ENCODE assay signal across 22 cellular contexts in genomic region chr6:2616796-2617195, GRCh38.
"Had no signal": no experiment of that assay in that cellular context is flagged by ENCODE, and none has a peak within 500 bp of the region (broad histone marks: within the 10 kb centered on the region; RNA-seq: fewer than 3 reads in every experiment).

No MANE protein-coding gene starts in this region.

- H3K36me3 Mint-ChIP-seq: activated naive CD8-positive, alpha-beta T cell; natural killer cell treated with Interleukin-12 subunit alpha and Interleukin-12 subunit beta and Interleukin-15 and Interleukin-18, amount 100 ng/mL, for 72 hours had no signal

- DNase-seq: activated B cell treated with CpG ODN at 0.5 μM for 24 hours; activated CD4-positive, alpha-beta T cell treated with anti-CD3 and anti-CD28 coated beads for 48 hours; activated CD8-positive, alpha-beta memory T cell treated with anti-CD3 and anti-CD28 coated beads, Interleukin-2, amount 50 U/mL, for 4 hours; activated CD8-positive, alpha-beta T cell treated with anti-CD3 and anti-CD28 coated beads, Interleukin-2, amount 10 ng/mL, durations not matched to agents 7 days and 5 days; activated effector memory CD4-positive, alpha-beta T cell treated with anti-CD3 and anti-CD28 coated beads, Interleukin-2, amount 50 U/mL, for 16 hours; activated T-cell treated with anti-CD3 and anti-CD28 coated beads, Interleukin-2, amount 50 U/mL, for 48 hours; amygdala; brain microvascular endothelial cell; dorsolateral prefrontal cortex; endodermal cell; kidney glomerular epithelial cell; left ventricle myocardium superior; mesenchymal stem cell; occipital lobe; right lobe of liver; spleen; stimulated activated naive CD8-positive, alpha-beta T cell treated with anti-CD3 and anti-CD28 coated beads, Interleukin-15, amount 100 ng/mL, for 72 hours; T-helper 17 cell; testis; upper lobe of left lung had no signal

- H3K36me3 ChIP-seq: brain microvascular endothelial cell, right lobe of liver, spleen, upper lobe of left lung had no signal

- H3K4me1 Mint-ChIP-seq: activated B cell treated with CpG ODN at 0.5 μM for 24 hours; endodermal cell; stimulated activated naive CD8-positive, alpha-beta T cell treated with anti-CD3 and anti-CD28 coated beads, Interleukin-15, amount 100 ng/mL, for 72 hours had no signal

- H3K9me3 ChIP-seq: right lobe of liver, testis, upper lobe of left lung had no signal

- H3K4me3 Mint-ChIP-seq: activated B cell treated with CpG ODN at 0.5 μM for 24 hours; activated CD8-positive, alpha-beta T cell treated with anti-CD3 and anti-CD28 coated beads, Interleukin-2, amount 10 ng/mL, durations not matched to agents 7 days and 5 days; activated naive CD8-positive, alpha-beta T cell; endodermal cell; natural killer cell treated with Interleukin-12 subunit alpha and Interleukin-12 subunit beta and Interleukin-15 and Interleukin-18, amount 100 ng/mL, for 72 hours; stimulated activated naive CD8-positive, alpha-beta T cell treated with anti-CD3 and anti-CD28 coated beads, Interleukin-15, amount 100 ng/mL, for 72 hours; T-helper 17 cell had no signal

- H3K4me3 ChIP-seq: dorsolateral prefrontal cortex, right lobe of liver, spleen, testis, upper lobe of left lung had no signal

- H3K27ac ChIP-seq: brain microvascular endothelial cell, dorsolateral prefrontal cortex, right lobe of liver, spleen, testis, upper lobe of left lung had no signal

- H3K27ac Mint-ChIP-seq: activated B cell treated with CpG ODN at 0.5 μM for 24 hours; activated CD8-positive, alpha-beta T cell treated with anti-CD3 and anti-CD28 coated beads, Interleukin-2, amount 10 ng/mL, durations not matched to agents 7 days and 5 days; activated naive CD8-positive, alpha-beta T cell; endodermal cell; natural killer cell treated with Interleukin-12 subunit alpha and Interleukin-12 subunit beta and Interleukin-15 and Interleukin-18, amount 100 ng/mL, for 72 hours; stimulated activated naive CD8-positive, alpha-beta T cell treated with anti-CD3 and anti-CD28 coated beads, Interleukin-15, amount 100 ng/mL, for 72 hours; T-helper 17 cell had no signal

- H3K9me3 Mint-ChIP-seq: activated B cell treated with CpG ODN at 0.5 μM for 24 hours had no signal
